1 cellular context compared by ENCODE assay signal in the genomic region with DNA sequence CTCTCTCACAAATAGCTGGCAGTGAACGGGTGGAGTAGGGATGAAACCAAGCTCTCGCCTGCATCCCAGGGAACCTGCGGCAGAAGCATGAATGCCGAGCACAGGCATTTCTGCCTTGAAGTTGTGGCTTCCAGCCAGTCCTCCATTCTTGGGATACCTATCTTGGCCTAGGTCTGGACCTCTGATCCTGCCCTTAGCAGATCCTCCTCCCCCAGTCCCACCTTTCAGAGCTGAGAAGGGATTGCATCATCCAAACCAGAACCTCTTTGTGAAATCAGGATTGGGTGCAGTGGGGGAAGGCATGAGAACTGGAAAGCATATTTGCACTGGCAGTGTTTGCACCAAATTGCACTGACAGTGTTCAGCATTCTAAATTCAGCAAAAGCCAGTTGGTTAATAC.
TF ChIP-seq lines count a peak whose summit lies in the region.

No MANE protein-coding gene starts in this region.

TF ChIP-seq in HepG2, 621 proteins besides CTCF, POLR2A, EP300 and RAD21 (continued from another document):
- TF ChIP-seq RBM39 (IDR thresholded peaks at IDR 0.05; ENCODE audit: low read depth, low read length, poor library complexity, severe bottlenecking) (no peak), HOXA5 (CRISPR knock-in tag; IDR thresholded peaks at IDR 0.05) (no peak), CHD4 (IDR thresholded peaks at IDR 0.05; ENCODE audit: borderline replicate concordance, low read length) (no peak)
- TF ChIP-seq, protein P1, sequence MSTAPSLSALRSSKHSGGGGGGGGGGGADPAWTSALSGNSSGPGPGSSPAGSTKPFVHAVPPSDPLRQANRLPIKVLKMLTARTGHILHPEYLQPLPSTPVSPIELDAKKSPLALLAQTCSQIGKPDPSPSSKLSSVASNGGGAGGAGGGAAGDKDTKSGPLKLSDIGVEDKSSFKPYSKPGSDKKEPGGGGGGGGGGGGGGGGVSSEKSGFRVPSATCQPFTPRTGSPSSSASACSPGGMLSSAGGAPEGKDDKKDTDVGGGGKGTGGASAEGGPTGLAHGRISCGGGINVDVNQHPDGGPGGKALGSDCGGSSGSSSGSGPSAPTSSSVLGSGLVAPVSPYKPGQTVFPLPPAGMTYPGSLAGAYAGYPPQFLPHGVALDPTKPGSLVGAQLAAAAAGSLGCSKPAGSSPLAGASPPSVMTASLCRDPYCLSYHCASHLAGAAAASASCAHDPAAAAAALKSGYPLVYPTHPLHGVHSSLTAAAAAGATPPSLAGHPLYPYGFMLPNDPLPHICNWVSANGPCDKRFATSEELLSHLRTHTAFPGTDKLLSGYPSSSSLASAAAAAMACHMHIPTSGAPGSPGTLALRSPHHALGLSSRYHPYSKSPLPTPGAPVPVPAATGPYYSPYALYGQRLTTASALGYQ (CRISPR knock-in tag; IDR thresholded peaks at IDR 0.05), result no peak
